Comparison of ENCODE assay signal across 1 cellular context in the genomic region with DNA sequence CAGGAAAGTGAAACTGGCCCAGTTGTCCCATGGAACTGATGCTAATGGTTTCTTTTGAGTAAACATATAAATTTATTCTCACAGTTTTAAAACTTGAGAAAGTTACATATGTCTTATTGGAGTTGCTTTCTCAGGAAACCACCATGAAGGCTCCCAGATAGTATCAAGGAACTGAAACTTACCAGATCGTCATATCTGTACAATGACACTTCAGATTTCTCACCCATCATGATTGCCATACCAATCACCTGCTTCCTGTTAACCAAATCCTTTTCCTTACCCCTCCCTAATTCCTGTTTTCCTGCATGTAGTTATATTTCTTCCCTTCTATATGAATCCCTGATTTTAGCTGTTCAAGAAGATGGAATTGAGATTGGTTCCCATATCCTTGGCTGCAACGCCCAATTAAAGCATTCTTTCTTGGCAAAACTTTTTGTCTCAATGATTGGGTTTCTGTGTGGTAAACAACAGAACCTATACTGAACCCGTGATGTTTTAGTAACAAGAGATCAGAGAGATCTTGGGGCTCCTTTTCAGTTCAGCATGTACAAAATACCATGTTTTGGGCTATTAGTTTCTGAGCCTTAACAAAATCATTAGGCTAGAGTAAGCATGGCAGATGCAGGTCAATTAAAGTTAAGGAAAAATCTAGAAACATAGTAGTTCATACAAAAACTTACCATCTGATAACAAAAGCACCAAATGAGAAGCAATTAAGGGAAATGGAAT.
TF ChIP-seq lines count a peak whose summit lies in the region.

No MANE protein-coding gene starts in this region.

TF ChIP-seq in GM12878, 131 proteins besides CTCF, POLR2A, EP300 and RAD21 (continued from another document and continues in another):
- TF ChIP-seq HSF1 (IDR thresholded peaks at IDR 0.05; ENCODE audit: low read depth, low read length): no peak
- no peak for TF ChIP-seq YY1 (IDR thresholded peaks at IDR 0.05; ENCODE audit: low read depth, low read length)
- no peak for TF ChIP-seq FOS (IDR thresholded peaks at IDR 0.05; ENCODE audit: borderline replicate concordance, extremely low read depth, insufficient read length)
- TF ChIP-seq RUNX3 (IDR thresholded peaks at IDR 0.05; ENCODE audit: low read length): peak; percentile 47; the same call in 1 of the 2 replicates
- peak; percentile 82 for TF ChIP-seq EED (IDR thresholded peaks at IDR 0.05; ENCODE audit: low read depth)
- no peak for TF ChIP-seq ZSCAN29 (IDR thresholded peaks at IDR 0.05)
- no peak for TF ChIP-seq ELK1 (IDR thresholded peaks at IDR 0.05; ENCODE audit: low read depth, low read length)
- peak; percentile 68 for TF ChIP-seq ATF2 (IDR thresholded peaks at IDR 0.05; ENCODE audit: low read length)
- no peak for TF ChIP-seq CHD2 (IDR thresholded peaks at IDR 0.05; ENCODE audit: borderline replicate concordance, low read depth, low read length)
- no peak for TF ChIP-seq NR2C2 (IDR thresholded peaks at IDR 0.05; ENCODE audit: borderline replicate concordance, control insufficient read depth, insufficient read length, low read depth)
- peak; percentile 57 for TF ChIP-seq NBN (IDR thresholded peaks at IDR 0.05)
- TF ChIP-seq MEF2B (IDR thresholded peaks at IDR 0.05; ENCODE audit: partially characterized antibody, poor library complexity, severe bottlenecking): no peak
- TF ChIP-seq KAT2A (conservative IDR thresholded peaks at IDR 0.05; ENCODE audit: control insufficient read depth, low read depth, low read length): no peak
- TF ChIP-seq MTA2 (IDR thresholded peaks at IDR 0.05; ENCODE audit: low read depth): peak; percentile 85
- peak; percentile 52 for TF ChIP-seq PKNOX1 (IDR thresholded peaks at IDR 0.05)
- peak; percentile 64; the same call in 1 of the 2 replicates for TF ChIP-seq NFIC (IDR thresholded peaks at IDR 0.05; ENCODE audit: low read depth, low read length)
- TF ChIP-seq ATF7 (IDR thresholded peaks at IDR 0.05; ENCODE audit: low read depth): peak; percentile 77
- TF ChIP-seq BMI1 (IDR thresholded peaks at IDR 0.05; ENCODE audit: borderline replicate concordance): peak; percentile 69
- TF ChIP-seq IKZF1 (conservative IDR thresholded peaks at IDR 0.05): peak; percentile 94
- TF ChIP-seq RELA (IDR thresholded peaks at IDR 0.05; ENCODE audit: borderline replicate concordance, partially characterized antibody): no peak
- TF ChIP-seq CREM (IDR thresholded peaks at IDR 0.05; ENCODE audit: low read depth): no peak
- TF ChIP-seq RAD51 (IDR thresholded peaks at IDR 0.05): no peak
- TF ChIP-seq ZNF274 (IDR thresholded peaks at IDR 0.05; ENCODE audit: insufficient read depth, insufficient read length): no peak
- peak; percentile 76; the same call in 1 of the 2 replicates for TF ChIP-seq GATAD2B (conservative IDR thresholded peaks at IDR 0.05; ENCODE audit: low read depth)
- no peak for TF ChIP-seq HDAC6 (IDR thresholded peaks at IDR 0.05; ENCODE audit: unreplicated experiment)
- TF ChIP-seq SREBF1 (IDR thresholded peaks at IDR 0.05; ENCODE audit: low read length): no peak
- peak; percentile 82 for TF ChIP-seq SPI1 (IDR thresholded peaks at IDR 0.05; ENCODE audit: borderline replicate concordance, insufficient read depth, low read depth, low read length)
- TF ChIP-seq SREBF2 (IDR thresholded peaks at IDR 0.05; ENCODE audit: low read length): no peak
- TF ChIP-seq IRF3 (IDR thresholded peaks at IDR 0.05): no peak
- TF ChIP-seq RB1 (IDR thresholded peaks at IDR 0.05; ENCODE audit: borderline replicate concordance): no peak
- no peak for TF ChIP-seq SMARCA5 (IDR thresholded peaks at IDR 0.05)
- TF ChIP-seq E2F8 (IDR thresholded peaks at IDR 0.05; ENCODE audit: low read depth, partially characterized antibody): no peak
- TF ChIP-seq KLF5 (IDR thresholded peaks at IDR 0.05; ENCODE audit: partially characterized antibody): no peak
- TF ChIP-seq JUND (IDR thresholded peaks at IDR 0.05; ENCODE audit: low read depth, low read length): peak; percentile 60; the same call in 1 of the 2 replicates
- TF ChIP-seq ZZZ3 (IDR thresholded peaks at IDR 0.05; ENCODE audit: control insufficient read depth, insufficient read length, low read depth): no peak
- TF ChIP-seq TCF7 (IDR thresholded peaks at IDR 0.05; ENCODE audit: borderline replicate concordance): no peak
- no peak for TF ChIP-seq TCF12 (IDR thresholded peaks at IDR 0.05; ENCODE audit: low read depth, low read length)
- TF ChIP-seq IRF4 (IDR thresholded peaks at IDR 0.05; ENCODE audit: low read depth, low read length): peak; percentile 86; the same call in 1 of the 2 replicates
- TF ChIP-seq, protein P1, sequence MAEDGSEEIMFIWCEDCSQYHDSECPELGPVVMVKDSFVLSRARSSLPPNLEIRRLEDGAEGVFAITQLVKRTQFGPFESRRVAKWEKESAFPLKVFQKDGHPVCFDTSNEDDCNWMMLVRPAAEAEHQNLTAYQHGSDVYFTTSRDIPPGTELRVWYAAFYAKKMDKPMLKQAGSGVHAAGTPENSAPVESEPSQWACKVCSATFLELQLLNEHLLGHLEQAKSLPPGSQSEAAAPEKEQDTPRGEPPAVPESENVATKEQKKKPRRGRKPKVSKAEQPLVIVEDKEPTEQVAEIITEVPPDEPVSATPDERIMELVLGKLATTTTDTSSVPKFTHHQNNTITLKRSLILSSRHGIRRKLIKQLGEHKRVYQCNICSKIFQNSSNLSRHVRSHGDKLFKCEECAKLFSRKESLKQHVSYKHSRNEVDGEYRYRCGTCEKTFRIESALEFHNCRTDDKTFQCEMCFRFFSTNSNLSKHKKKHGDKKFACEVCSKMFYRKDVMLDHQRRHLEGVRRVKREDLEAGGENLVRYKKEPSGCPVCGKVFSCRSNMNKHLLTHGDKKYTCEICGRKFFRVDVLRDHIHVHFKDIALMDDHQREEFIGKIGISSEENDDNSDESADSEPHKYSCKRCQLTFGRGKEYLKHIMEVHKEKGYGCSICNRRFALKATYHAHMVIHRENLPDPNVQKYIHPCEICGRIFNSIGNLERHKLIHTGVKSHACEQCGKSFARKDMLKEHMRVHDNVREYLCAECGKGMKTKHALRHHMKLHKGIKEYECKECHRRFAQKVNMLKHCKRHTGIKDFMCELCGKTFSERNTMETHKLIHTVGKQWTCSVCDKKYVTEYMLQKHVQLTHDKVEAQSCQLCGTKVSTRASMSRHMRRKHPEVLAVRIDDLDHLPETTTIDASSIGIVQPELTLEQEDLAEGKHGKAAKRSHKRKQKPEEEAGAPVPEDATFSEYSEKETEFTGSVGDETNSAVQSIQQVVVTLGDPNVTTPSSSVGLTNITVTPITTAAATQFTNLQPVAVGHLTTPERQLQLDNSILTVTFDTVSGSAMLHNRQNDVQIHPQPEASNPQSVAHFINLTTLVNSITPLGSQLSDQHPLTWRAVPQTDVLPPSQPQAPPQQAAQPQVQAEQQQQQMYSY (CRISPR knock-in tag; IDR thresholded peaks at IDR 0.05): no peak
- no peak for TF ChIP-seq NRF1 (conservative IDR thresholded peaks at IDR 0.05; ENCODE audit: low read depth, low read length)
- peak; percentile 19; the same call in 1 of the 2 replicates for TF ChIP-seq GABPA (IDR thresholded peaks at IDR 0.05; ENCODE audit: low read depth)
- TF ChIP-seq PML (IDR thresholded peaks at IDR 0.05; ENCODE audit: low read length): no peak
- no peak for TF ChIP-seq SIN3A (IDR thresholded peaks at IDR 0.05; ENCODE audit: low read depth, low read length)
- peak in 1 of 2 experiments; percentile 58; a peak in 1 of 4 replicates for TF ChIP-seq ETV6 (conservative IDR thresholded peaks at IDR 0.05 in 1 of 2, IDR thresholded peaks at IDR 0.05 in 1 of 2; ENCODE audit: borderline replicate concordance in 1 of 2, low read depth in 1 of 2)
- no peak for TF ChIP-seq SMAD5 (IDR thresholded peaks at IDR 0.05; ENCODE audit: low read depth)
- no peak for TF ChIP-seq MEF2A (IDR thresholded peaks at IDR 0.05; ENCODE audit: insufficient read depth, low read depth, low read length)
- no peak for TF ChIP-seq ESRRA (IDR thresholded peaks at IDR 0.05; ENCODE audit: low read length)
- peak; percentile 71 for TF ChIP-seq JUNB (IDR thresholded peaks at IDR 0.05)
- peak; percentile 54; the same call in 1 of the 2 replicates for TF ChIP-seq BACH1 (IDR thresholded peaks at IDR 0.05; ENCODE audit: borderline replicate concordance)
- TF ChIP-seq WRNIP1 (IDR thresholded peaks at IDR 0.05; ENCODE audit: borderline replicate concordance, low read depth, low read length): no peak
- TF ChIP-seq BCL11A (IDR thresholded peaks at IDR 0.05; ENCODE audit: low read depth, low read length): peak; percentile 64; the same call in 1 of the 2 replicates
- peak; percentile 96 to 97 for TF ChIP-seq IKZF2 (IDR thresholded peaks at IDR 0.05)
- TF ChIP-seq DPF2 (IDR thresholded peaks at IDR 0.05): peak; percentile 94
- TF ChIP-seq, protein P2, sequence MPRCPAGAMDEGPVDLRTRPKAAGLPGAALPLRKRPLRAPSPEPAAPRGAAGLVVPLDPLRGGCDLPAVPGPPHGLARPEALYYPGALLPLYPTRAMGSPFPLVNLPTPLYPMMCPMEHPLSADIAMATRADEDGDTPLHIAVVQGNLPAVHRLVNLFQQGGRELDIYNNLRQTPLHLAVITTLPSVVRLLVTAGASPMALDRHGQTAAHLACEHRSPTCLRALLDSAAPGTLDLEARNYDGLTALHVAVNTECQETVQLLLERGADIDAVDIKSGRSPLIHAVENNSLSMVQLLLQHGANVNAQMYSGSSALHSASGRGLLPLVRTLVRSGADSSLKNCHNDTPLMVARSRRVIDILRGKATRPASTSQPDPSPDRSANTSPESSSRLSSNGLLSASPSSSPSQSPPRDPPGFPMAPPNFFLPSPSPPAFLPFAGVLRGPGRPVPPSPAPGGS (IDR thresholded peaks at IDR 0.05; ENCODE audit: borderline replicate concordance, insufficient read depth, low read depth, low read length, poor library complexity, severe bottlenecking): peak; percentile 66
